ENCODE assay signal across 8 cellular contexts in the genomic region with DNA sequence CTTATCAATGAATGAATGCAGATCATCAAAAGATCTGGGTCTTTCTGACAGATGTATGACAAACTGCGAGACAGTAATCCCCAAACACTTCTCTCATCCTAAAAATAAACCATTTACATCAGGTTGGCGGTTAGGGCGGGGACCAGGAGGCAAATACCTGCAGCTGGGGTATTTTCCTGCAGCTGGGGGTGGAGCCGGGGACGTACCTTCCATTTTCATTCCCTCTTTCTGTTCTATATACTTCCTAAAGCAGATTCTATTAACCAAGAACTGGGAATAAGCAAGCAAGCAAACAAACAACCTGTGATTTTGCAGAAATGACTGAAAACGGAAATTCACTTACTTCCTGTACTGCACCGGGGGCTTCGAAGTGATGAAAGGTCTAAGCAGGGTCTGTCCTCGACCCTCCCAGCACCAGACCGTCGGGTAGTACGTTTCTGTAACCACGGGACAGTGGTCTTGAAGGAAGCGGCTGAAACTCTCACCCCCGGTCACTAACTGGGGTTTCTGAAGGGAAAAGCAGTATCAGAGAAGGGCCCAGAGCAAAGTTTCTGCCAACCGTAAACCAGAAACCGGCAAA. TPM values are rescaled to one million over a fixed set of nuclear protein-coding genes. Genes with fewer than 3 reads are reported as not detected.
DNase-seq lines count a peak whose midpoint lies in the region; TF ChIP-seq lines count a peak whose summit lies in the region.

No MANE protein-coding gene starts in this region.

- peak overlapping the region; percentile 94 for H3K4me3 Mint-ChIP-seq in dendritic cell treated with granulocyte-macrophage colony-stimulating factor and Interleukin-4, amounts not matched to agents 40 ng/mL and 50 ng/mL, for 4 days

- no peaks in the 10 kb centered on the region for H3K27me3 ChIP-seq in SK-N-SH (ENCODE audit: insufficient read depth)
- no peaks in the 10 kb centered on the region for H3K27me3 ChIP-seq in muscle layer of duodenum (ENCODE audit: low read depth, low read length)
- H3K27me3 ChIP-seq in uterus, result no peaks in the 10 kb centered on the region

- H3K36me3 ChIP-seq in HEK293 (ENCODE audit: control insufficient read depth in 2 of 2, insufficient read depth in 1 of 2, low read length in 2 of 2), result peaks cover 3 to 34% of the 10 kb centered on the region in 2 experiments; a peak in 2 of 3 replicates
- no peaks in the 10 kb centered on the region for H3K36me3 ChIP-seq in SK-N-SH (replicated peaks in 1 of 2; ENCODE audit: control insufficient read depth in 1 of 2, insufficient read depth in 2 of 2, low read length in 1 of 2)
- peaks cover 0 to 4% of the 10 kb centered on the region in 2 donors for H3K36me3 ChIP-seq in muscle layer of duodenum (ENCODE audit: control insufficient read depth in 1 of 2, insufficient read depth in 2 of 2, low read length in 2 of 2)
- H3K36me3 ChIP-seq in uterus, result no peaks in the 10 kb centered on the region

- H3K4me3 ChIP-seq in HEK293 (ENCODE audit: low read depth, low read length) (peak overlapping the region; percentile 84), SK-N-SH (ENCODE audit: low read depth in 2 of 2, low read length in 1 of 2) (peak overlapping the region; percentile 71 to 87), muscle layer of duodenum (ENCODE audit: low read depth in 1 of 2, low read length in 2 of 2) (peak overlapping the region; percentile 84 to 97), uterus (peak overlapping the region; percentile 46 to 83)

- H2AFZ ChIP-seq in SK-N-SH (ENCODE audit: low read depth), result peak overlapping the region; percentile 95

- no peaks in the 10 kb centered on the region for H3K79me2 ChIP-seq in SK-N-SH (ENCODE audit: insufficient read depth)

- H3K4me1 ChIP-seq in HEK293 (ENCODE audit: control insufficient read depth, insufficient read depth, low read length), result no peaks in the 10 kb centered on the region
- H3K4me1 ChIP-seq in SK-N-SH (ENCODE audit: control insufficient read depth in 1 of 2, insufficient read depth in 2 of 2, low read depth in 1 of 2, low read length in 1 of 2), result peaks cover 0 to 4% of the 10 kb centered on the region in 2 experiments; a peak in 2 of 4 replicates
- H3K4me1 ChIP-seq in muscle layer of duodenum (ENCODE audit: control insufficient read depth in 1 of 2, insufficient read depth in 2 of 2, low read length in 2 of 2), result peaks cover 0 to 8% of the 10 kb centered on the region in 2 donors
- H3K4me1 ChIP-seq in uterus, result no peaks in the 10 kb centered on the region

- TF ChIP-seq CTCF in HEK293 (tag by site-specific recombination; IDR thresholded peaks at IDR 0.05) (no peak), SK-N-SH (IDR thresholded peaks at IDR 0.05) (no peak), uterus (IDR thresholded peaks at IDR 0.05) (no peak)

- TF ChIP-seq POLR2A in uterus (IDR thresholded peaks at IDR 0.05), result no peak

- no peak for TF ChIP-seq RAD21 in SK-N-SH (IDR thresholded peaks at IDR 0.05; ENCODE audit: low read length)

- H3K27me3 Mint-ChIP-seq in dendritic cell treated with granulocyte-macrophage colony-stimulating factor and Interleukin-4, amounts not matched to agents 40 ng/mL and 50 ng/mL, for 4 days, result no peaks in the 10 kb centered on the region

- WGBS in SK-N-SH (ENCODE audit: low lambda C conversion rate), result 11% methylated on average over 17 of the region's 17 CpGs

- no peaks in the 10 kb centered on the region for H3K9me3 ChIP-seq in HEK293 (ENCODE audit: control insufficient read depth, insufficient read depth, low read depth, low read length)
- no peaks in the 10 kb centered on the region for H3K9me3 ChIP-seq in SK-N-SH
- no peaks in the 10 kb centered on the region for H3K9me3 ChIP-seq in muscle layer of duodenum (ENCODE audit: control insufficient read depth in 1 of 2, low read length in 2 of 2)
- H3K9me3 ChIP-seq in uterus, result no peaks in the 10 kb centered on the region

- peak overlapping the region; percentile 85; the same call in 1 of the 2 replicates for H3K27ac ChIP-seq in HEK293 (ENCODE audit: extremely low read depth, low read depth, low read length)
- peak overlapping the region in 1 of 2 experiments; percentile 56; a peak in 2 of 4 replicates for H3K27ac ChIP-seq in SK-N-SH (ENCODE audit: low read depth in 2 of 2, low read length in 1 of 2)
- H3K27ac ChIP-seq in muscle layer of duodenum (ENCODE audit: low read length), result peak overlapping the region; percentile 87
- H3K27ac ChIP-seq in uterus, result peak overlapping the region; percentile 91 to 92

- H3K9ac ChIP-seq in SK-N-SH, result peak overlapping the region; percentile 64

- H3K36me3 Mint-ChIP-seq in dendritic cell treated with granulocyte-macrophage colony-stimulating factor and Interleukin-4, amounts not matched to agents 40 ng/mL and 50 ng/mL, for 4 days (ENCODE audit: low read depth), result peaks cover 43% of the 10 kb centered on the region

- POLR2A ChIA-PET in HEK293 (lab: Yijun Ruan, JAX) (interaction anchor here (0.6 to 2.6 kb wide), 3 partner anchors 27 to 61 kb away, joined by 5 to 38 read pairs (median 6); a partner anchor contains a TSS), SK-N-SH (lab: Yijun Ruan, JAX) (interaction anchor here (1.1 kb wide), 1 partner anchor 103 kb away, joined by 5 read pairs; a partner anchor contains a TSS)

- peaks cover 35% of the 10 kb centered on the region for H3K4me1 Mint-ChIP-seq in dendritic cell treated with granulocyte-macrophage colony-stimulating factor and Interleukin-4, amounts not matched to agents 40 ng/mL and 50 ng/mL, for 4 days (ENCODE audit: low read depth)

- peak overlapping the region; percentile 75 for H3K4me2 ChIP-seq in SK-N-SH

- CTCF ChIA-PET in HEK293 (lab: Yijun Ruan, JAX), result no interaction called here
- CTCF ChIA-PET in SK-N-SH (lab: Yijun Ruan, JAX), result interaction anchor here (1.1 to 1.2 kb wide), 2 partner anchors 17 to 21 kb away, joined by 3 read pairs; no protein-coding TSS in a partner anchor

- TF ChIP-seq EP300 in SK-N-SH (IDR thresholded peaks at IDR 0.05; ENCODE audit: borderline replicate concordance in 1 of 2, low read depth in 1 of 2, low read length in 1 of 2), result no peak

- H3K27ac Mint-ChIP-seq in dendritic cell treated with granulocyte-macrophage colony-stimulating factor and Interleukin-4, amounts not matched to agents 40 ng/mL and 50 ng/mL, for 4 days, result peak overlapping the region; percentile 92

- no peaks in the 10 kb centered on the region for H3K9me3 Mint-ChIP-seq in dendritic cell treated with granulocyte-macrophage colony-stimulating factor and Interleukin-4, amounts not matched to agents 40 ng/mL and 50 ng/mL, for 4 days

- peak; percentile 53 for DNase-seq in DMS53 (lab: John Stamatoyannopoulos, UW)
- DNase-seq in SK-N-SH, result peak; percentile 34
- DNase-seq in uterus, result no peak
- DNase-seq in DMS 273 (lab: John Stamatoyannopoulos, UW; ENCODE audit: unreplicated experiment), result no peak
- DNase-seq in GF-D8 (lab: John Stamatoyannopoulos, UW), result no peak

- intact Hi-C loops in dendritic cell treated with granulocyte-macrophage colony-stimulating factor and Interleukin-4, amounts not matched to agents 40 ng/mL and 50 ng/mL, for 4 days (cut with micrococcal nuclease), result no loop called here
- intact Hi-C loops in uterus (cut with DNase I; ENCODE audit: low total_unique reads), result no loop called here

- peaks cover 13% of the 10 kb centered on the region for H3F3A ChIP-seq in SK-N-SH (replicated peaks; ENCODE audit: insufficient read depth)

- no peaks in the 10 kb centered on the region for H4K20me1 ChIP-seq in SK-N-SH (ENCODE audit: insufficient read depth)

- H3K9me2 ChIP-seq in SK-N-SH, result no peaks in the 10 kb centered on the region

TF ChIP-seq in HEK293, 187 proteins besides CTCF, POLR2A, EP300 and RAD21:
- no peak for TF ChIP-seq ZNF48 (tag by site-specific recombination; IDR thresholded peaks at IDR 0.05)
- TF ChIP-seq, protein P1, sequence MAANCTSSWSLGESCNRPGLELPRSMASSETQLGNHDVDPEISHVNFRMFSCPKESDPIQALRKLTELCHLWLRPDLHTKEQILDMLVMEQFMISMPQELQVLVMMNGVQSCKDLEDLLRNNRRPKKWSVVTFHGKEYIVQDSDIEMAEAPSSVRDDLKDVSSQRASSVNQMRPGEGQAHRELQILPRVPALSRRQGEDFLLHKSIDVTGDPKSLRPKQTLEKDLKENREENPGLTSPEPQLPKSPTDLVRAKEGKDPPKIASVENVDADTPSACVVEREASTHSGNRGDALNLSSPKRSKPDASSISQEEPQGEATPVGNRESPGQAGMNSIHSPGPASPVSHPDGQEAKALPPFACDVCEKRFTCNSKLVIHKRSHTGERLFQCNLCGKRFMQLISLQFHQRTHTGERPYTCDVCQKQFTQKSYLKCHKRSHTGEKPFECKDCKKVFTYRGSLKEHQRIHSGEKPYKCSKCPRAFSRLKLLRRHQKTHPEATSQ (tag by site-specific recombination; IDR thresholded peaks at IDR 0.05), result 0 out of 2 replicates have a peak, but pooled peaks have one; percentile 2
- 0 out of 2 replicates have a peak, but pooled peaks have one; percentile 26 for TF ChIP-seq PRDM1 (tag by site-specific recombination; IDR thresholded peaks at IDR 0.05)

TF ChIP-seq in SK-N-SH, 30 proteins besides CTCF, POLR2A, EP300 and RAD21 (continues in another document):
- TF ChIP-seq, protein P2, sequence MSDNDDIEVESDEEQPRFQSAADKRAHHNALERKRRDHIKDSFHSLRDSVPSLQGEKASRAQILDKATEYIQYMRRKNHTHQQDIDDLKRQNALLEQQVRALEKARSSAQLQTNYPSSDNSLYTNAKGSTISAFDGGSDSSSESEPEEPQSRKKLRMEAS (IDR thresholded peaks at IDR 0.05; ENCODE audit: low read depth), result no peak
- no peak for TF ChIP-seq JUND (IDR thresholded peaks at IDR 0.05)
- no peak for TF ChIP-seq MEF2A (IDR thresholded peaks at IDR 0.05; ENCODE audit: borderline replicate concordance, low read depth)
- no peak for TF ChIP-seq RFX5 (IDR thresholded peaks at IDR 0.05; ENCODE audit: low read length)
- no peak for TF ChIP-seq FOSL2 (IDR thresholded peaks at IDR 0.05; ENCODE audit: borderline replicate concordance, low read depth)
- no peak for TF ChIP-seq SIN3A (IDR thresholded peaks at IDR 0.05; ENCODE audit: borderline replicate concordance, low read depth, low read length)
- TF ChIP-seq RXRA (IDR thresholded peaks at IDR 0.05; ENCODE audit: borderline replicate concordance, low read depth), result no peak

RNA-seq across cellular contexts. Expression of a gene that starts 1.2 kb away (rescaled TPM):
- 4.3 and 5.4 TPM in 2 replicates for polyA plus RNA-seq in SK-N-SH (2012; rRNA removed)
- 3.7 and 4.1 TPM in 2 replicates for polyA plus RNA-seq in SK-N-SH (2012; cell fraction: cytosol; rRNA removed)
- polyA plus RNA-seq in SK-N-SH (2012; cell fraction: nucleus; rRNA removed), result 10.9 and 17.4 TPM in 2 replicates
- 10 to 100 TPM in 2 of 4 donors, 1 to 10 TPM in 2; 1.0 to 17.2 (median 12.6) TPM for total RNA-seq in uterus

RNA-seq across cellular contexts. Expression of a gene that starts 37.3 kb away (rescaled TPM):
- polyA plus RNA-seq in SK-N-SH (2012; rRNA removed), result 5.0 and 6.5 TPM in 2 replicates
- polyA plus RNA-seq in SK-N-SH (2012; cell fraction: cytosol; rRNA removed), result 8.2 and 8.4 TPM in 2 replicates
- 3.6 and 9.1 TPM in 2 replicates for polyA plus RNA-seq in SK-N-SH (2012; cell fraction: nucleus; rRNA removed)
- 100 to 1,000 TPM in 1 of 4 donors, 10 to 100 TPM in 3; 25.9 to 121 (median 64.1) TPM for total RNA-seq in uterus

Comparison
In these comparisons a context has a peak if more than half of its experiments do, and no peak if none do; other contexts are left out.
1. DNase-seq: peak in DMS53 (single experiment) and SK-N-SH (single experiment); none in uterus (0 of 2), DMS 273 (single experiment) and GF-D8 (single experiment).
2. Peak in every context shown above with its lines, with median percentiles within 50 percentile points of each other: H3K4me3 ChIP-seq.